ENCODE assay signal across 1 cellular context in genomic region chr2:217106650-217107014, GRCh38.
TF ChIP-seq lines count a peak whose summit lies in the region.

No MANE protein-coding gene starts in this region.

TF ChIP-seq in GM12878, 131 proteins besides CTCF, POLR2A, EP300 and RAD21 (continued from another document):
- TF ChIP-seq, protein P1, sequence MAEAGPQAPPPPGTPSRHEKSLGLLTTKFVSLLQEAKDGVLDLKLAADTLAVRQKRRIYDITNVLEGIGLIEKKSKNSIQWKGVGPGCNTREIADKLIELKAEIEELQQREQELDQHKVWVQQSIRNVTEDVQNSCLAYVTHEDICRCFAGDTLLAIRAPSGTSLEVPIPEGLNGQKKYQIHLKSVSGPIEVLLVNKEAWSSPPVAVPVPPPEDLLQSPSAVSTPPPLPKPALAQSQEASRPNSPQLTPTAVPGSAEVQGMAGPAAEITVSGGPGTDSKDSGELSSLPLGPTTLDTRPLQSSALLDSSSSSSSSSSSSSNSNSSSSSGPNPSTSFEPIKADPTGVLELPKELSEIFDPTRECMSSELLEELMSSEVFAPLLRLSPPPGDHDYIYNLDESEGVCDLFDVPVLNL (IDR thresholded peaks at IDR 0.05; ENCODE audit: low read depth, low read length) = no peak
- TF ChIP-seq TAF1 (IDR thresholded peaks at IDR 0.05; ENCODE audit: borderline replicate concordance, low read depth, low read length) (no peak), GATAD2B (conservative IDR thresholded peaks at IDR 0.05; ENCODE audit: low read depth) (no peak), CREM (IDR thresholded peaks at IDR 0.05; ENCODE audit: low read depth) (no peak), KAT2A (conservative IDR thresholded peaks at IDR 0.05; ENCODE audit: control insufficient read depth, low read depth, low read length) (no peak), SREBF1 (IDR thresholded peaks at IDR 0.05; ENCODE audit: low read length) (no peak), ZNF622 (IDR thresholded peaks at IDR 0.05) (no peak), HDAC6 (IDR thresholded peaks at IDR 0.05; ENCODE audit: unreplicated experiment) (no peak), HSF1 (IDR thresholded peaks at IDR 0.05; ENCODE audit: low read depth, low read length) (no peak), ZNF274 (IDR thresholded peaks at IDR 0.05; ENCODE audit: insufficient read depth, insufficient read length) (no peak), RCOR1 (conservative IDR thresholded peaks at IDR 0.05; ENCODE audit: low read depth, low read length) (no peak), POLR2AphosphoS2 (IDR thresholded peaks at IDR 0.05; ENCODE audit: low read depth, low read length) (no peak)
- TF ChIP-seq, protein P2, sequence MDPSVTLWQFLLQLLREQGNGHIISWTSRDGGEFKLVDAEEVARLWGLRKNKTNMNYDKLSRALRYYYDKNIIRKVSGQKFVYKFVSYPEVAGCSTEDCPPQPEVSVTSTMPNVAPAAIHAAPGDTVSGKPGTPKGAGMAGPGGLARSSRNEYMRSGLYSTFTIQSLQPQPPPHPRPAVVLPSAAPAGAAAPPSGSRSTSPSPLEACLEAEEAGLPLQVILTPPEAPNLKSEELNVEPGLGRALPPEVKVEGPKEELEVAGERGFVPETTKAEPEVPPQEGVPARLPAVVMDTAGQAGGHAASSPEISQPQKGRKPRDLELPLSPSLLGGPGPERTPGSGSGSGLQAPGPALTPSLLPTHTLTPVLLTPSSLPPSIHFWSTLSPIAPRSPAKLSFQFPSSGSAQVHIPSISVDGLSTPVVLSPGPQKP (IDR thresholded peaks at IDR 0.05; ENCODE audit: low read depth, low read length) = no peak
- TF ChIP-seq, protein P3, sequence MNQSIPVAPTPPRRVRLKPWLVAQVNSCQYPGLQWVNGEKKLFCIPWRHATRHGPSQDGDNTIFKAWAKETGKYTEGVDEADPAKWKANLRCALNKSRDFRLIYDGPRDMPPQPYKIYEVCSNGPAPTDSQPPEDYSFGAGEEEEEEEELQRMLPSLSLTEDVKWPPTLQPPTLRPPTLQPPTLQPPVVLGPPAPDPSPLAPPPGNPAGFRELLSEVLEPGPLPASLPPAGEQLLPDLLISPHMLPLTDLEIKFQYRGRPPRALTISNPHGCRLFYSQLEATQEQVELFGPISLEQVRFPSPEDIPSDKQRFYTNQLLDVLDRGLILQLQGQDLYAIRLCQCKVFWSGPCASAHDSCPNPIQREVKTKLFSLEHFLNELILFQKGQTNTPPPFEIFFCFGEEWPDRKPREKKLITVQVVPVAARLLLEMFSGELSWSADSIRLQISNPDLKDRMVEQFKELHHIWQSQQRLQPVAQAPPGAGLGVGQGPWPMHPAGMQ (IDR thresholded peaks at IDR 0.05; ENCODE audit: borderline replicate concordance) = no peak
